ENCODE assay signal across 1 cellular context in the genomic region with DNA sequence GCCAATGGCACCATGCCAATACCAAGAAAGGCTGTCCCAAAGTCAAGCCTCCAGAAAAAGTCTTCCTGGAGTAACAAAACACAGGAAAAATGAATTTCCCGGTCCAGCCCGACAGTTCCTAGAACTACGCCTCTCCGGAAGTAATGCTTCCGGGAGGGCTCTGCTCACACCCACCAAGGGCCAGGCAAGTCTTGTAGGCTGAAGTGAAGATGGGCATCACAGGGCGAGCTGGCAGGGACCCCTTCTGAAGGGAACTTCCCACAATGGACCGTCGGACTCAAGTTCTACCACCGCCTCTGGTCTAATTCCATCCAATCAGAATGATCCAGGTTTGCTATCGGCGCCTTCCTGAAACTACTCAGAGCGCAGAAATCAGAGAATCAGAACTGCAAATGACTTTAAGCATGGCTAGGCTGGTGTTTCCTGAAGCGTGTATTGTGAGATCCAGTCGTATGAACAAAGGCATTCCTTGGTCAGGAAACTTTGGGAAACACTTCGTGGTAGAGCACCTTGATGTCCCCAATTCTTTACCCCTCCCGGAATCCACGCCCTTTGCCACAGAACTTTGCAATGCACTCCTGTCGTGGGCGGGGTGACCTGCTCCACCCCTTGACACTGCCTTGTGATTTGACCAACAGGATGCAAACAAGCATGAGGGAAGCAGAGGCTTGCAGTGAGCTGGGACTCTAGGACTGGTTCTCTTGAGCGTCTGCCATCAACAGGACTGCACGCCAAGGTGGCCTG.
TF ChIP-seq lines count a peak whose summit lies in the region.

No MANE protein-coding gene starts in this region.

TF ChIP-seq in H1, 55 proteins besides CTCF, POLR2A, EP300 and RAD21 (continued from another document):
- TF ChIP-seq SAP30 (IDR thresholded peaks at IDR 0.05; ENCODE audit: insufficient read depth, insufficient replicate concordance, low read length) (no peak), POU5F1 (IDR thresholded peaks at IDR 0.05; ENCODE audit: low read depth, low read length) (no peak)
